2 cellular contexts compared by ENCODE assay signal in the genomic region with DNA sequence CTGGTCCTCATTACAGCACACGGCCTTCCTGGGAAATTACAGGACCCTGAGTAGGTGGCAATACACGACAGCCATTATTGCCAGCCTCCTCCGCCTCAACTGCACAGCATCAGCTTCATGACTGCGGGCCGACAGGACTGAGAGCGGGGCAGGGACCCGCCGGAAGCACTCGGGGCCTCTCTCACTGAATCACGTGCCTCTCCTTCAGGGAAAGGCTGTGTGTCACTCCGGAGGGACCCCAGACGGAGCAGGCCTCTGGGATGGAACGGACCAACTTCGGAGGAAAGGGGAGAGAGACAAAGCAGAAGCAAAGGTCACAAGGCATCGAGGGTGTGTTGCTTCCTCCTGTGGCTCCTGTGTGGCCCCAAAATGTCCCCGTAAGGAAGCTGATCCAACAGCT.
TF ChIP-seq lines count a peak whose summit lies in the region.

No MANE protein-coding gene starts in this region.

TF ChIP-seq in GM23338, 12 proteins besides CTCF, POLR2A, EP300 and RAD21:
- no peak for TF ChIP-seq ZNF114 (CRISPR knock-in tag; IDR thresholded peaks at IDR 0.05)
- TF ChIP-seq ZNF331 (CRISPR knock-in tag; IDR thresholded peaks at IDR 0.05; ENCODE audit: low read depth): no peak
- TF ChIP-seq, protein P1, sequence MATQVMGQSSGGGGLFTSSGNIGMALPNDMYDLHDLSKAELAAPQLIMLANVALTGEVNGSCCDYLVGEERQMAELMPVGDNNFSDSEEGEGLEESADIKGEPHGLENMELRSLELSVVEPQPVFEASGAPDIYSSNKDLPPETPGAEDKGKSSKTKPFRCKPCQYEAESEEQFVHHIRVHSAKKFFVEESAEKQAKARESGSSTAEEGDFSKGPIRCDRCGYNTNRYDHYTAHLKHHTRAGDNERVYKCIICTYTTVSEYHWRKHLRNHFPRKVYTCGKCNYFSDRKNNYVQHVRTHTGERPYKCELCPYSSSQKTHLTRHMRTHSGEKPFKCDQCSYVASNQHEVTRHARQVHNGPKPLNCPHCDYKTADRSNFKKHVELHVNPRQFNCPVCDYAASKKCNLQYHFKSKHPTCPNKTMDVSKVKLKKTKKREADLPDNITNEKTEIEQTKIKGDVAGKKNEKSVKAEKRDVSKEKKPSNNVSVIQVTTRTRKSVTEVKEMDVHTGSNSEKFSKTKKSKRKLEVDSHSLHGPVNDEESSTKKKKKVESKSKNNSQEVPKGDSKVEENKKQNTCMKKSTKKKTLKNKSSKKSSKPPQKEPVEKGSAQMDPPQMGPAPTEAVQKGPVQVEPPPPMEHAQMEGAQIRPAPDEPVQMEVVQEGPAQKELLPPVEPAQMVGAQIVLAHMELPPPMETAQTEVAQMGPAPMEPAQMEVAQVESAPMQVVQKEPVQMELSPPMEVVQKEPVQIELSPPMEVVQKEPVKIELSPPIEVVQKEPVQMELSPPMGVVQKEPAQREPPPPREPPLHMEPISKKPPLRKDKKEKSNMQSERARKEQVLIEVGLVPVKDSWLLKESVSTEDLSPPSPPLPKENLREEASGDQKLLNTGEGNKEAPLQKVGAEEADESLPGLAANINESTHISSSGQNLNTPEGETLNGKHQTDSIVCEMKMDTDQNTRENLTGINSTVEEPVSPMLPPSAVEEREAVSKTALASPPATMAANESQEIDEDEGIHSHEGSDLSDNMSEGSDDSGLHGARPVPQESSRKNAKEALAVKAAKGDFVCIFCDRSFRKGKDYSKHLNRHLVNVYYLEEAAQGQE (IDR thresholded peaks at IDR 0.05; ENCODE audit: unreplicated experiment): no peak
- TF ChIP-seq, protein P2, sequence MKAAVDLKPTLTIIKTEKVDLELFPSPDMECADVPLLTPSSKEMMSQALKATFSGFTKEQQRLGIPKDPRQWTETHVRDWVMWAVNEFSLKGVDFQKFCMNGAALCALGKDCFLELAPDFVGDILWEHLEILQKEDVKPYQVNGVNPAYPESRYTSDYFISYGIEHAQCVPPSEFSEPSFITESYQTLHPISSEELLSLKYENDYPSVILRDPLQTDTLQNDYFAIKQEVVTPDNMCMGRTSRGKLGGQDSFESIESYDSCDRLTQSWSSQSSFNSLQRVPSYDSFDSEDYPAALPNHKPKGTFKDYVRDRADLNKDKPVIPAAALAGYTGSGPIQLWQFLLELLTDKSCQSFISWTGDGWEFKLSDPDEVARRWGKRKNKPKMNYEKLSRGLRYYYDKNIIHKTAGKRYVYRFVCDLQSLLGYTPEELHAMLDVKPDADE (IDR thresholded peaks at IDR 0.05): no peak
- TF ChIP-seq EZH2 (IDR thresholded peaks at IDR 0.05; ENCODE audit: low read depth, unreplicated experiment): no peak
- TF ChIP-seq EZH2phosphoT487 (IDR thresholded peaks at IDR 0.05; ENCODE audit: unreplicated experiment): no peak
- no peak for TF ChIP-seq STAT1 (IDR thresholded peaks at IDR 0.05; ENCODE audit: unreplicated experiment)

TF ChIP-seq in H1, 55 proteins besides CTCF, POLR2A, EP300 and RAD21:
- TF ChIP-seq, protein P3, sequence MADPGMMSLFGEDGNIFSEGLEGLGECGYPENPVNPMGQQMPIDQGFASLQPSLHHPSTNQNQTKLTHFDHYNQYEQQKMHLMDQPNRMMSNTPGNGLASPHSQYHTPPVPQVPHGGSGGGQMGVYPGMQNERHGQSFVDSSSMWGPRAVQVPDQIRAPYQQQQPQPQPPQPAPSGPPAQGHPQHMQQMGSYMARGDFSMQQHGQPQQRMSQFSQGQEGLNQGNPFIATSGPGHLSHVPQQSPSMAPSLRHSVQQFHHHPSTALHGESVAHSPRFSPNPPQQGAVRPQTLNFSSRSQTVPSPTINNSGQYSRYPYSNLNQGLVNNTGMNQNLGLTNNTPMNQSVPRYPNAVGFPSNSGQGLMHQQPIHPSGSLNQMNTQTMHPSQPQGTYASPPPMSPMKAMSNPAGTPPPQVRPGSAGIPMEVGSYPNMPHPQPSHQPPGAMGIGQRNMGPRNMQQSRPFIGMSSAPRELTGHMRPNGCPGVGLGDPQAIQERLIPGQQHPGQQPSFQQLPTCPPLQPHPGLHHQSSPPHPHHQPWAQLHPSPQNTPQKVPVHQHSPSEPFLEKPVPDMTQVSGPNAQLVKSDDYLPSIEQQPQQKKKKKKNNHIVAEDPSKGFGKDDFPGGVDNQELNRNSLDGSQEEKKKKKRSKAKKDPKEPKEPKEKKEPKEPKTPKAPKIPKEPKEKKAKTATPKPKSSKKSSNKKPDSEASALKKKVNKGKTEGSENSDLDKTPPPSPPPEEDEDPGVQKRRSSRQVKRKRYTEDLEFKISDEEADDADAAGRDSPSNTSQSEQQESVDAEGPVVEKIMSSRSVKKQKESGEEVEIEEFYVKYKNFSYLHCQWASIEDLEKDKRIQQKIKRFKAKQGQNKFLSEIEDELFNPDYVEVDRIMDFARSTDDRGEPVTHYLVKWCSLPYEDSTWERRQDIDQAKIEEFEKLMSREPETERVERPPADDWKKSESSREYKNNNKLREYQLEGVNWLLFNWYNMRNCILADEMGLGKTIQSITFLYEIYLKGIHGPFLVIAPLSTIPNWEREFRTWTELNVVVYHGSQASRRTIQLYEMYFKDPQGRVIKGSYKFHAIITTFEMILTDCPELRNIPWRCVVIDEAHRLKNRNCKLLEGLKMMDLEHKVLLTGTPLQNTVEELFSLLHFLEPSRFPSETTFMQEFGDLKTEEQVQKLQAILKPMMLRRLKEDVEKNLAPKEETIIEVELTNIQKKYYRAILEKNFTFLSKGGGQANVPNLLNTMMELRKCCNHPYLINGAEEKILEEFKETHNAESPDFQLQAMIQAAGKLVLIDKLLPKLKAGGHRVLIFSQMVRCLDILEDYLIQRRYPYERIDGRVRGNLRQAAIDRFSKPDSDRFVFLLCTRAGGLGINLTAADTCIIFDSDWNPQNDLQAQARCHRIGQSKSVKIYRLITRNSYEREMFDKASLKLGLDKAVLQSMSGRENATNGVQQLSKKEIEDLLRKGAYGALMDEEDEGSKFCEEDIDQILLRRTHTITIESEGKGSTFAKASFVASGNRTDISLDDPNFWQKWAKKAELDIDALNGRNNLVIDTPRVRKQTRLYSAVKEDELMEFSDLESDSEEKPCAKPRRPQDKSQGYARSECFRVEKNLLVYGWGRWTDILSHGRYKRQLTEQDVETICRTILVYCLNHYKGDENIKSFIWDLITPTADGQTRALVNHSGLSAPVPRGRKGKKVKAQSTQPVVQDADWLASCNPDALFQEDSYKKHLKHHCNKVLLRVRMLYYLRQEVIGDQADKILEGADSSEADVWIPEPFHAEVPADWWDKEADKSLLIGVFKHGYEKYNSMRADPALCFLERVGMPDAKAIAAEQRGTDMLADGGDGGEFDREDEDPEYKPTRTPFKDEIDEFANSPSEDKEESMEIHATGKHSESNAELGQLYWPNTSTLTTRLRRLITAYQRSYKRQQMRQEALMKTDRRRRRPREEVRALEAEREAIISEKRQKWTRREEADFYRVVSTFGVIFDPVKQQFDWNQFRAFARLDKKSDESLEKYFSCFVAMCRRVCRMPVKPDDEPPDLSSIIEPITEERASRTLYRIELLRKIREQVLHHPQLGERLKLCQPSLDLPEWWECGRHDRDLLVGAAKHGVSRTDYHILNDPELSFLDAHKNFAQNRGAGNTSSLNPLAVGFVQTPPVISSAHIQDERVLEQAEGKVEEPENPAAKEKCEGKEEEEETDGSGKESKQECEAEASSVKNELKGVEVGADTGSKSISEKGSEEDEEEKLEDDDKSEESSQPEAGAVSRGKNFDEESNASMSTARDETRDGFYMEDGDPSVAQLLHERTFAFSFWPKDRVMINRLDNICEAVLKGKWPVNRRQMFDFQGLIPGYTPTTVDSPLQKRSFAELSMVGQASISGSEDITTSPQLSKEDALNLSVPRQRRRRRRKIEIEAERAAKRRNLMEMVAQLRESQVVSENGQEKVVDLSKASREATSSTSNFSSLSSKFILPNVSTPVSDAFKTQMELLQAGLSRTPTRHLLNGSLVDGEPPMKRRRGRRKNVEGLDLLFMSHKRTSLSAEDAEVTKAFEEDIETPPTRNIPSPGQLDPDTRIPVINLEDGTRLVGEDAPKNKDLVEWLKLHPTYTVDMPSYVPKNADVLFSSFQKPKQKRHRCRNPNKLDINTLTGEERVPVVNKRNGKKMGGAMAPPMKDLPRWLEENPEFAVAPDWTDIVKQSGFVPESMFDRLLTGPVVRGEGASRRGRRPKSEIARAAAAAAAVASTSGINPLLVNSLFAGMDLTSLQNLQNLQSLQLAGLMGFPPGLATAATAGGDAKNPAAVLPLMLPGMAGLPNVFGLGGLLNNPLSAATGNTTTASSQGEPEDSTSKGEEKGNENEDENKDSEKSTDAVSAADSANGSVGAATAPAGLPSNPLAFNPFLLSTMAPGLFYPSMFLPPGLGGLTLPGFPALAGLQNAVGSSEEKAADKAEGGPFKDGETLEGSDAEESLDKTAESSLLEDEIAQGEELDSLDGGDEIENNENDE (IDR thresholded peaks at IDR 0.05; ENCODE audit: insufficient replicate concordance, low read length): no peak
- TF ChIP-seq KDM1A (IDR thresholded peaks at IDR 0.05; ENCODE audit: borderline replicate concordance, low read length) (no peak), ASH2L (IDR thresholded peaks at IDR 0.05; ENCODE audit: low read length) (no peak), SUZ12 (IDR thresholded peaks at IDR 0.05; ENCODE audit: low read length) (no peak), CBX8 (IDR thresholded peaks at IDR 0.05; ENCODE audit: borderline replicate concordance, low read depth, low read length) (no peak), SIRT6 (IDR thresholded peaks at IDR 0.05; ENCODE audit: low read length) (no peak), GTF2F1 (IDR thresholded peaks at IDR 0.05; ENCODE audit: borderline replicate concordance, low read depth, low read length) (no peak)
- TF ChIP-seq, protein P4, sequence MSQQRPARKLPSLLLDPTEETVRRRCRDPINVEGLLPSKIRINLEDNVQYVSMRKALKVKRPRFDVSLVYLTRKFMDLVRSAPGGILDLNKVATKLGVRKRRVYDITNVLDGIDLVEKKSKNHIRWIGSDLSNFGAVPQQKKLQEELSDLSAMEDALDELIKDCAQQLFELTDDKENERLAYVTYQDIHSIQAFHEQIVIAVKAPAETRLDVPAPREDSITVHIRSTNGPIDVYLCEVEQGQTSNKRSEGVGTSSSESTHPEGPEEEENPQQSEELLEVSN (IDR thresholded peaks at IDR 0.05): no peak
- TF ChIP-seq, protein P5, sequence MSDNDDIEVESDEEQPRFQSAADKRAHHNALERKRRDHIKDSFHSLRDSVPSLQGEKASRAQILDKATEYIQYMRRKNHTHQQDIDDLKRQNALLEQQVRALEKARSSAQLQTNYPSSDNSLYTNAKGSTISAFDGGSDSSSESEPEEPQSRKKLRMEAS (IDR thresholded peaks at IDR 0.05): no peak
